ENCODE assay signal across 14 cellular contexts in genomic region chr15:48394172-48394571, GRCh38.
DNase-seq lines count a peak whose midpoint lies in the region; ATAC-seq and TF ChIP-seq lines count a peak whose summit lies in the region.
"Had no signal": no experiment of that assay in that cellular context is flagged by ENCODE, and none has a peak within 500 bp of the region (broad histone marks: within the 10 kb centered on the region; RNA-seq: fewer than 3 reads in every experiment).

No MANE protein-coding gene starts in this region.

- peak overlapping the region; percentile 81 for H3K27ac Mint-ChIP-seq in osteocyte (ENCODE audit: unreplicated experiment)
- H3K27ac Mint-ChIP-seq: activated T-helper 2 cell treated with anti-CD3 and anti-CD28 coated beads, Interferon-gamma antibody, Interleukin-2, Interleukin-4, amounts not matched to agents 10 μg/mL and 5 μg/mL and 100 μg/mL, durations not matched to agents 14 hours and 24 hours and 36 hours had no signal

- H3K4me1 Mint-ChIP-seq in osteocyte (ENCODE audit: unreplicated experiment): peaks cover 73% of the 10 kb centered on the region

- 71 to 79% methylated on average over 8 of the region's 8 CpGs for WGBS in upper lobe of left lung, 2 donors

- no peaks in the 10 kb centered on the region for H3K36me3 ChIP-seq in upper lobe of left lung
- H3K36me3 ChIP-seq: adrenal gland had no signal

- no peak for ATAC-seq in upper lobe of left lung (ENCODE audit: low FRiP score in 2 of 2)
- no peak for ATAC-seq in HG03025 (IDR thresholded peaks at IDR 0.05; ENCODE audit: low FRiP score, unreplicated experiment)

- no peak overlapping the region for H3K4me3 ChIP-seq in upper lobe of left lung
- H3K4me3 ChIP-seq: adrenal gland, PC-9 had no signal

- H3K9me3 Mint-ChIP-seq in osteocyte (ENCODE audit: unreplicated experiment): no peaks in the 10 kb centered on the region
- H3K9me3 Mint-ChIP-seq: activated T-helper 2 cell treated with anti-CD3 and anti-CD28 coated beads, Interferon-gamma antibody, Interleukin-2, Interleukin-4, amounts not matched to agents 10 μg/mL and 5 μg/mL and 100 μg/mL, durations not matched to agents 14 hours and 24 hours and 36 hours had no signal

- peaks cover 0 to 20% (median 5%) of the 10 kb centered on the region in 4 donors for H3K4me1 ChIP-seq in upper lobe of left lung

- TF ChIP-seq POLR2A in upper lobe of left lung (IDR thresholded peaks at IDR 0.05): no peak

- no peaks in the 10 kb centered on the region for H3K9me3 ChIP-seq in upper lobe of left lung
- H3K9me3 ChIP-seq: adrenal gland had no signal

- TF ChIP-seq EP300 in upper lobe of left lung (IDR thresholded peaks at IDR 0.05): no peak

- H3K27me3 ChIP-seq in upper lobe of left lung: no peaks in the 10 kb centered on the region
- H3K27me3 ChIP-seq: adrenal gland had no signal

- TF ChIP-seq CTCF in VCaP (conservative IDR thresholded peaks at IDR 0.05) (no peak), osteocyte (IDR thresholded peaks at IDR 0.05) (no peak), upper lobe of left lung (IDR thresholded peaks at IDR 0.05) (no peak)

- no peaks in the 10 kb centered on the region for H3K36me3 Mint-ChIP-seq in osteocyte (ENCODE audit: unreplicated experiment)

- no peak overlapping the region for H3K4me3 Mint-ChIP-seq in osteocyte (ENCODE audit: unreplicated experiment)

- peak overlapping the region; percentile 31; the same call in 1 of the 2 replicates for H3K27ac ChIP-seq in VCaP
- H3K27ac ChIP-seq in upper lobe of left lung: peak overlapping the region; percentile 24 to 57 (median 44)
- H3K27ac ChIP-seq: PC-9 had no signal

- peak; percentile 68 for DNase-seq in fibroblast of the conjunctiva (ENCODE audit: low read depth)
- DNase-seq in osteocyte (ENCODE audit: extremely low spot score, unreplicated experiment): peak; percentile 46
- DNase-seq in upper lobe of left lung: no peak
- DNase-seq in NCI-H1048 (lab: John Stamatoyannopoulos, UW): no peak
- no peak for DNase-seq in ureter (ENCODE audit: low spot score)
- DNase-seq: activated CD4-positive, CD25-positive, alpha-beta regulatory T cell treated with anti-CD3 and anti-CD28 coated beads, Interleukin-2, amount 50 U/mL, for 72 hours; adrenal gland; AML-193; GDM1; NCI-H2081 treated with DMSO at 0.1 percent for 48 hours; PC-9 had no signal

- H3K27me3 Mint-ChIP-seq in osteocyte (ENCODE audit: unreplicated experiment): no peaks in the 10 kb centered on the region

Comparison
In these comparisons a context has a peak if more than half of its experiments do, and no peak if none do; other contexts are left out.
1. DNase-seq: peak in fibroblast of the conjunctiva (single experiment) and osteocyte (single experiment); none in upper lobe of left lung (0 of 2), NCI-H1048 (single experiment) and ureter (single experiment).